Comparison of ENCODE assay signal across 15 cellular contexts in genomic region chr2:24058887-24059286, GRCh38. TPM values are rescaled to one million over a fixed set of nuclear protein-coding genes. Genes with fewer than 3 reads are reported as not detected.
DNase-seq lines count a peak whose midpoint lies in the region; ATAC-seq, FAIRE-seq and TF ChIP-seq lines count a peak whose summit lies in the region.
"Had no signal": no experiment of that assay in that cellular context is flagged by ENCODE, and none has a peak within 500 bp of the region (broad histone marks: within the 10 kb centered on the region; RNA-seq: fewer than 3 reads in every experiment).

No MANE protein-coding gene starts in this region.

- dilution Hi-C loops in endothelial cell of umbilical vein (cut with MboI; ENCODE audit: extremely low pct_ligation_motif_present, low sequenced_read_pairs) = no loop called here

- CTCF ChIA-PET in endothelial cell of umbilical vein (lab: Charles Lee) = interaction anchor here (0.8 to 4.1 kb wide), 4 partner anchors 12 to 235 kb away, joined by 3 to 54 read pairs (median 8); partner anchors contain the start of genes ATAD2B, TP53I3 and WDCP

- BruUV-seq in endothelial cell of umbilical vein (replicated peaks; lab: Mats Ljungman, UMichigan) = no TSS peak

- H3K9me1 ChIP-seq in endothelial cell of umbilical vein (replicated peaks; ENCODE audit: control insufficient read depth, extremely low read depth, insufficient read depth, low read length) = no peaks in the 10 kb centered on the region

- peak; percentile 15 for DNase-seq in NOMO-1 treated with DMSO at 0.1 percent for 48 hours (lab: John Stamatoyannopoulos, UW; ENCODE audit: unreplicated experiment)
- DNase-seq in NOMO-1 treated with dmso at 0.1 percent for 144 hours (lab: John Stamatoyannopoulos, UW; ENCODE audit: unreplicated experiment) = no peak
- no peak for DNase-seq in endothelial cell of umbilical vein (ENCODE audit: low read depth, low spot score)
- no peak for DNase-seq in tibial artery
- DNase-seq in NCI-H1048 (lab: John Stamatoyannopoulos, UW) = no peak
- DNase-seq: 8988T; CD4-positive, CD25-positive, alpha-beta regulatory T cell; DMS 273 treated with DMSO at 0.1 percent for 48 hours; GOT3 had no signal

- H2AFZ ChIP-seq in OCI-LY3 (ENCODE audit: low read depth, low read length) (peak overlapping the region; percentile 72), endothelial cell of umbilical vein (ENCODE audit: low read depth, low read length) (peak overlapping the region; percentile 58)

- no peak for TF ChIP-seq CTCF in OCI-LY3 (IDR thresholded peaks at IDR 0.05; ENCODE audit: low read depth, low read length)
- no peak for TF ChIP-seq CTCF in endothelial cell of umbilical vein (IDR thresholded peaks at IDR 0.05; ENCODE audit: extremely low read depth in 1 of 2, insufficient read depth in 1 of 2, low read depth in 1 of 2, low read length in 2 of 2)
- TF ChIP-seq CTCF in tibial artery (IDR thresholded peaks at IDR 0.05) = no peak

- H3K4me3 ChIP-seq in OCI-LY3 (ENCODE audit: low read length) (no peak overlapping the region), endothelial cell of umbilical vein (replicated peaks in 1 of 3; ENCODE audit: insufficient read depth in 1 of 3, low read depth in 1 of 3, low read length in 3 of 3) (no peak overlapping the region), tibial artery (no peak overlapping the region)
- H3K4me3 ChIP-seq: BLaER1, HAP-1 had no signal

- H3K27ac ChIP-seq in OCI-LY3 (ENCODE audit: low read length) (no peak overlapping the region), endothelial cell of umbilical vein (ENCODE audit: insufficient read depth, low read depth, low read length) (no peak overlapping the region), tibial artery (no peak overlapping the region)
- H3K27ac ChIP-seq: BLaER1, HL-60 had no signal

- peak; percentile 55 for FAIRE-seq in endothelial cell of umbilical vein (lab: Jason Lieb, UNC)

- intact Hi-C loops in endothelial cell of umbilical vein (cut with micrococcal nuclease) = no loop called here
- intact Hi-C loops in tibial artery (cut with DNase I; ENCODE audit: low total_unique reads) = no loop called here

- H3K9me3 ChIP-seq in OCI-LY3 (ENCODE audit: insufficient read depth, low read length) (no peaks in the 10 kb centered on the region), endothelial cell of umbilical vein (replicated peaks; ENCODE audit: control insufficient read depth, insufficient read depth, low read length) (no peaks in the 10 kb centered on the region), tibial artery (no peaks in the 10 kb centered on the region)
- H3K9me3 ChIP-seq: HAP-1 had no signal

- H3K27me3 ChIP-seq in OCI-LY3 (ENCODE audit: low read depth, low read length) (no peaks in the 10 kb centered on the region), endothelial cell of umbilical vein (ENCODE audit: control insufficient read depth in 2 of 2, insufficient read depth in 2 of 2, low read length in 2 of 2) (no peaks in the 10 kb centered on the region), tibial artery (no peaks in the 10 kb centered on the region)
- H3K27me3 ChIP-seq: BLaER1 had no signal

- H3K4me1 ChIP-seq in OCI-LY3 (ENCODE audit: low read length) = peaks cover 10% of the 10 kb centered on the region
- no peaks in the 10 kb centered on the region for H3K4me1 ChIP-seq in endothelial cell of umbilical vein (ENCODE audit: control insufficient read depth, extremely low read depth, insufficient read depth, low read length)
- no peaks in the 10 kb centered on the region for H3K4me1 ChIP-seq in tibial artery
- H3K4me1 ChIP-seq: BLaER1, HAP-1 had no signal

- TF ChIP-seq POLR2A in endothelial cell of umbilical vein (IDR thresholded peaks at IDR 0.05; ENCODE audit: low read depth, low read length) = no peak

- H3K9ac ChIP-seq in OCI-LY3 (ENCODE audit: low read length) (no peak overlapping the region), endothelial cell of umbilical vein (replicated peaks; ENCODE audit: extremely low read depth, insufficient read depth, low read length) (no peak overlapping the region)
- H3K9ac ChIP-seq: BLaER1 had no signal

- peak overlapping the region; percentile 18; the same call in 1 of the 2 replicates for H3K4me2 ChIP-seq in OCI-LY3 (ENCODE audit: low read length)
- no peak overlapping the region for H3K4me2 ChIP-seq in endothelial cell of umbilical vein (ENCODE audit: insufficient read depth, low read length)
- H3K4me2 ChIP-seq: BLaER1 had no signal

- no peaks in the 10 kb centered on the region for H4K20me1 ChIP-seq in OCI-LY3 (ENCODE audit: insufficient read depth, low read length)
- H4K20me1 ChIP-seq in endothelial cell of umbilical vein (replicated peaks; ENCODE audit: control insufficient read depth, extremely low read depth, insufficient read depth, low read length) = no peaks in the 10 kb centered on the region
- H4K20me1 ChIP-seq: BLaER1 had no signal

- H3K79me2 ChIP-seq in OCI-LY3 (ENCODE audit: low read length) (no peaks in the 10 kb centered on the region), endothelial cell of umbilical vein (ENCODE audit: control insufficient read depth, insufficient read depth, low read length) (no peaks in the 10 kb centered on the region)

- H3K36me3 ChIP-seq in OCI-LY3 (replicated peaks; ENCODE audit: low read depth, low read length) (no peaks in the 10 kb centered on the region), endothelial cell of umbilical vein (ENCODE audit: control insufficient read depth in 2 of 2, extremely low read depth in 1 of 2, insufficient read depth in 2 of 2, low read length in 2 of 2) (no peaks in the 10 kb centered on the region), tibial artery (peaks cover 0 to 13% (median 0%) of the 10 kb centered on the region in 3 donors)
- H3K36me3 ChIP-seq: BLaER1 had no signal

- POLR2A ChIA-PET in endothelial cell of umbilical vein (lab: Charles Lee) = no interaction called here

- no peak for ATAC-seq in HG02588 (IDR thresholded peaks at IDR 0.05; ENCODE audit: unreplicated experiment)
- no peak for ATAC-seq in HG02884 (IDR thresholded peaks at IDR 0.05; ENCODE audit: unreplicated experiment)

TF ChIP-seq in endothelial cell of umbilical vein, 7 proteins besides CTCF, POLR2A, EP300 and RAD21:
- TF ChIP-seq MAX (IDR thresholded peaks at IDR 0.05; ENCODE audit: insufficient read depth, insufficient read length) = no peak
- peak; percentile 13 for TF ChIP-seq FOS (IDR thresholded peaks at IDR 0.05; ENCODE audit: borderline replicate concordance, insufficient read depth, low read length)
- TF ChIP-seq POLR2AphosphoS5 (IDR thresholded peaks at IDR 0.05; ENCODE audit: insufficient read depth, low read depth, low read length) = no peak

RNA-seq across cellular contexts. Expression of gene FKBP1B, which starts 9.3 kb away (rescaled TPM):
- total RNA-seq in endothelial cell of umbilical vein = 12.9 and 16.8 TPM in 2 replicates
- 40.2 and 44.6 TPM in 2 replicates for polyA plus RNA-seq in endothelial cell of umbilical vein
- 38.4 and 41.1 TPM in 2 replicates for polyA plus RNA-seq in endothelial cell of umbilical vein (2011; cell fraction: cytosol; rRNA removed)
- polyA plus RNA-seq in endothelial cell of umbilical vein (2011; cell fraction: nucleus; rRNA removed) = 14.2 and 16.8 TPM in 2 replicates
- polyA plus RNA-seq in endothelial cell of umbilical vein (2012) = 27.3 and 30.8 TPM in 2 replicates
- polyA minus RNA-seq in endothelial cell of umbilical vein = 15.1 and 16.2 TPM in 2 replicates
- not detected for polyA minus RNA-seq in endothelial cell of umbilical vein (2011; cell fraction: cytosol; rRNA and poly(A)+ RNA removed)
- 2.7 and 3.2 TPM in 2 replicates for polyA minus RNA-seq in endothelial cell of umbilical vein (2011; cell fraction: nucleus; rRNA and poly(A)+ RNA removed)

RNA-seq across cellular contexts. Expression of gene WDCP, which starts 11.7 kb away (rescaled TPM):
- 15.4 and 15.9 TPM in 2 replicates for total RNA-seq in endothelial cell of umbilical vein
- polyA plus RNA-seq in endothelial cell of umbilical vein = 7.9 and 9.6 TPM in 2 replicates
- 7.6 TPM in 2 replicates for polyA plus RNA-seq in endothelial cell of umbilical vein (2011; cell fraction: cytosol; rRNA removed)
- polyA plus RNA-seq in endothelial cell of umbilical vein (2011; cell fraction: nucleus; rRNA removed) = 7.5 and 9.5 TPM in 2 replicates
- 8.6 and 16.2 TPM in 2 replicates for polyA plus RNA-seq in endothelial cell of umbilical vein (2012)
- 46.3 and 56.8 TPM in 2 replicates for polyA minus RNA-seq in endothelial cell of umbilical vein
- 6.3 TPM for polyA minus RNA-seq in endothelial cell of umbilical vein (2011; cell fraction: cytosol; rRNA and poly(A)+ RNA removed)
- 4.6 and 11.2 TPM in 2 replicates for polyA minus RNA-seq in endothelial cell of umbilical vein (2011; cell fraction: nucleus; rRNA and poly(A)+ RNA removed)

RNA-seq across cellular contexts. Expression of gene SF3B6, which starts 17.2 kb away (rescaled TPM):
- total RNA-seq in endothelial cell of umbilical vein = 105 and 108 TPM in 2 replicates
- polyA plus RNA-seq in endothelial cell of umbilical vein = 91.9 and 150 TPM in 2 replicates
- polyA plus RNA-seq in endothelial cell of umbilical vein (2011; cell fraction: cytosol; rRNA removed) = 163 and 172 TPM in 2 replicates
- 64.2 and 89.0 TPM in 2 replicates for polyA plus RNA-seq in endothelial cell of umbilical vein (2011; cell fraction: nucleus; rRNA removed)
- 175 and 221 TPM in 2 replicates for polyA plus RNA-seq in endothelial cell of umbilical vein (2012)
- polyA minus RNA-seq in endothelial cell of umbilical vein = 33.3 and 41.4 TPM in 2 replicates
- 38.9 TPM for polyA minus RNA-seq in endothelial cell of umbilical vein (2011; cell fraction: cytosol; rRNA and poly(A)+ RNA removed)
- polyA minus RNA-seq in endothelial cell of umbilical vein (2011; cell fraction: nucleus; rRNA and poly(A)+ RNA removed) = 13.7 and 13.8 TPM in 2 replicates

RNA-seq across cellular contexts. Expression of gene TP53I3, which starts 25.7 kb away (rescaled TPM):
- total RNA-seq in endothelial cell of umbilical vein = 94.2 and 102 TPM in 2 replicates
- polyA plus RNA-seq in endothelial cell of umbilical vein = 112 and 116 TPM in 2 replicates
- polyA plus RNA-seq in endothelial cell of umbilical vein (2011; cell fraction: cytosol; rRNA removed) = 77.3 and 102 TPM in 2 replicates
- polyA plus RNA-seq in endothelial cell of umbilical vein (2011; cell fraction: nucleus; rRNA removed) = 168 and 196 TPM in 2 replicates
- polyA plus RNA-seq in endothelial cell of umbilical vein (2012) = 102 and 124 TPM in 2 replicates
- polyA minus RNA-seq in endothelial cell of umbilical vein = 45.3 and 47.2 TPM in 2 replicates
- 10.4 TPM for polyA minus RNA-seq in endothelial cell of umbilical vein (2011; cell fraction: cytosol; rRNA and poly(A)+ RNA removed)
- polyA minus RNA-seq in endothelial cell of umbilical vein (2011; cell fraction: nucleus; rRNA and poly(A)+ RNA removed) = 24.7 and 25.7 TPM in 2 replicates

RNA-seq across cellular contexts. Expression of gene MFSD2B, which starts 49.0 kb away (rescaled TPM):
- total RNA-seq in endothelial cell of umbilical vein = 0.28 and 0.82 TPM in 2 replicates
- 0.18 and 0.29 TPM in 2 replicates for polyA plus RNA-seq in endothelial cell of umbilical vein
- 0.21 and 0.35 TPM in 2 replicates for polyA plus RNA-seq in endothelial cell of umbilical vein (2011; cell fraction: cytosol; rRNA removed)
- polyA plus RNA-seq in endothelial cell of umbilical vein (2011; cell fraction: nucleus; rRNA removed) = 0.41 and 0.57 TPM in 2 replicates
- 0.55 and 0.65 TPM in 2 replicates for polyA plus RNA-seq in endothelial cell of umbilical vein (2012)
- polyA minus RNA-seq in endothelial cell of umbilical vein = 0.46 and 0.64 TPM in 2 replicates
- polyA minus RNA-seq in endothelial cell of umbilical vein (2011; cell fraction: cytosol; rRNA and poly(A)+ RNA removed) = not detected
- polyA minus RNA-seq in endothelial cell of umbilical vein (2011; cell fraction: nucleus; rRNA and poly(A)+ RNA removed) = 0.29 TPM in 1 of 2 replicates, not detected in the other
- polyA plus RNA-seq: CD4-positive, CD25-positive, alpha-beta regulatory T cell had no signal
